8 cellular contexts compared by ENCODE assay signal in the genomic region with DNA sequence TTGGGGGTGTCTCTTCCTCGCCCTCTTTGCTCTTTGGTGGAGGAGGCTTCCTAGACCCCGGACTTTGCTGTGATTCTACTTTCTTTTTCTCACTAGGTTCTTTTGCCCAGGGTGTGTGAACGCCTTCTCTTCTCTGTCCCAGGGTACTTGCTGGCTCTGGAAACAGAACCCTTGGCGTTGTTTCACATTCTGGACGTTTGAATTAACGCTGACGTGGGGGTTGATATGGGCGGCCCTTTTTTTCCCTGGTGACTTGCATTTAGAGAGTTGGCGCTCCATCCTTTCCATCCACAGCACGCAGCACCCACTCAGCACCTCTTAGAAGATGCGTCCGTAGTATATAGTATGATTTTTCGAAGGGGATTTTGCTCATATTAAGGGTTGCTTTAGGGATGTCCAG. TPM values are rescaled to one million over a fixed set of nuclear protein-coding genes. Genes with fewer than 3 reads are reported as not detected.
DNase-seq lines count a peak whose midpoint lies in the region; ATAC-seq and TF ChIP-seq lines count a peak whose summit lies in the region.
"Not testable (repeated sequence)": the region's sequence is repeated elsewhere in the genome, so short reads cannot be mapped to it uniquely, and the experiment has no call there.

No MANE protein-coding gene starts in this region.

- not testable (repeated sequence) for H3K9me3 Mint-ChIP-seq in T-helper 1 cell treated with Interleukin-12 subunit alpha and Interleukin-12 subunit beta and Interleukin-4 antibody, amounts not matched to agents 30 μg/mL and 1 μg/mL, for 36 hours; natural killer cell; stimulated activated naive CD8-positive, alpha-beta T cell treated with anti-CD3 and anti-CD28 coated beads, Interleukin-15, Interleukin-2, amounts not matched to agents 100 ng/mL and 50 ng/mL, for 24 hours

- peak overlapping the region; percentile 73 to 96 (median 92) for H3K27ac ChIP-seq in BLaER1 treated with 17β-estradiol and CSF1 and Interleukin-3, amounts not matched to agents 10 nM and 100 nM
- not testable (repeated sequence) for H3K27ac ChIP-seq in HUES6 (ENCODE audit: low read depth, low read length); iPS-20b (ENCODE audit: low read length)
- peak overlapping the region; percentile 54 to 69 for H3K27ac ChIP-seq in ascending aorta

- peaks cover 24% of the 10 kb centered on the region for H3K4me1 Mint-ChIP-seq in T-helper 1 cell treated with Interleukin-12 subunit alpha and Interleukin-12 subunit beta and Interleukin-4 antibody, amounts not matched to agents 30 μg/mL and 1 μg/mL, for 36 hours (ENCODE audit: low read depth)
- H3K4me1 Mint-ChIP-seq in natural killer cell, result peaks cover 20 to 24% of the 10 kb centered on the region in 2 donors
- H3K4me1 Mint-ChIP-seq in stimulated activated naive CD8-positive, alpha-beta T cell treated with anti-CD3 and anti-CD28 coated beads, Interleukin-15, Interleukin-2, amounts not matched to agents 100 ng/mL and 50 ng/mL, for 24 hours (ENCODE audit: low read depth), result peaks cover 52% of the 10 kb centered on the region

- not testable (repeated sequence) for H3K27me3 ChIP-seq in BLaER1 treated with 17β-estradiol and CSF1 and Interleukin-3, amounts not matched to agents 10 nM and 100 nM; HUES6 (ENCODE audit: control insufficient read depth, insufficient read depth, low read length); ascending aorta; iPS-20b (ENCODE audit: insufficient read depth, low read length)

- H3K27ac Mint-ChIP-seq in T-helper 1 cell treated with Interleukin-12 subunit alpha and Interleukin-12 subunit beta and Interleukin-4 antibody, amounts not matched to agents 30 μg/mL and 1 μg/mL, for 36 hours, result peak overlapping the region; percentile 84
- H3K27ac Mint-ChIP-seq in natural killer cell, result peak overlapping the region; percentile 96
- H3K27ac Mint-ChIP-seq in stimulated activated naive CD8-positive, alpha-beta T cell treated with anti-CD3 and anti-CD28 coated beads, Interleukin-15, Interleukin-2, amounts not matched to agents 100 ng/mL and 50 ng/mL, for 24 hours, result peak overlapping the region; percentile 84

- peak in 1 of 3 donors; percentile 6 for ATAC-seq in natural killer cell

- TF ChIP-seq CTCF in ascending aorta (IDR thresholded peaks at IDR 0.05); natural killer cell (IDR thresholded peaks at IDR 0.05): not testable (repeated sequence)

- not testable (repeated sequence) for H3K36me3 Mint-ChIP-seq in T-helper 1 cell treated with Interleukin-12 subunit alpha and Interleukin-12 subunit beta and Interleukin-4 antibody, amounts not matched to agents 30 μg/mL and 1 μg/mL, for 36 hours (ENCODE audit: low read depth); natural killer cell; stimulated activated naive CD8-positive, alpha-beta T cell treated with anti-CD3 and anti-CD28 coated beads, Interleukin-15, Interleukin-2, amounts not matched to agents 100 ng/mL and 50 ng/mL, for 24 hours (ENCODE audit: low read depth)

- peak overlapping the region; percentile 89 to 100 (median 98) for H3K4me3 ChIP-seq in BLaER1 treated with 17β-estradiol and CSF1 and Interleukin-3, amounts not matched to agents 10 nM and 100 nM
- peak overlapping the region; percentile 85 for H3K4me3 ChIP-seq in HUES6 (ENCODE audit: low read depth, low read length)
- peak overlapping the region; percentile 89 to 93 for H3K4me3 ChIP-seq in ascending aorta
- peak overlapping the region; percentile 98 for H3K4me3 ChIP-seq in iPS-20b (ENCODE audit: low read length)

- not testable (repeated sequence) for DNase-seq in ascending aorta (ENCODE audit: low spot score in 2 of 2); natural killer cell
- peak; percentile 8 for DNase-seq in epidermal melanocyte (ENCODE audit: insufficient read length, low spot score)

- H3K9me3 ChIP-seq in BLaER1 treated with 17β-estradiol and CSF1 and Interleukin-3, amounts not matched to agents 10 nM and 100 nM (replicated peaks in 1 of 11); HUES6 (ENCODE audit: control insufficient read depth, insufficient read depth, low read depth, low read length); ascending aorta; iPS-20b (ENCODE audit: insufficient read depth, low read depth, low read length): not testable (repeated sequence)

- peak overlapping the region; percentile 92 to 99 (median 96) for H3K9ac ChIP-seq in BLaER1 treated with 17β-estradiol and CSF1 and Interleukin-3, amounts not matched to agents 10 nM and 100 nM
- H3K9ac ChIP-seq in HUES6 (ENCODE audit: low read length) (peak overlapping the region; percentile 92), iPS-20b (ENCODE audit: low read depth, low read length) (peak overlapping the region; percentile 97)

- H3K4me2 ChIP-seq in BLaER1 treated with 17β-estradiol and CSF1 and Interleukin-3, amounts not matched to agents 10 nM and 100 nM, result peak overlapping the region; percentile 68 to 97 (median 88)

- peaks cover 14 to 34% (median 19%) of the 10 kb centered on the region in 11 experiments for H4K20me1 ChIP-seq in BLaER1 treated with 17β-estradiol and CSF1 and Interleukin-3, amounts not matched to agents 10 nM and 100 nM

- not testable (repeated sequence) for H3K36me3 ChIP-seq in BLaER1 treated with 17β-estradiol and CSF1 and Interleukin-3, amounts not matched to agents 10 nM and 100 nM; HUES6 (ENCODE audit: control insufficient read depth, insufficient read depth, low read length); ascending aorta; iPS-20b (ENCODE audit: insufficient read depth, low read depth, low read length)

- not testable (repeated sequence) for H3K27me3 Mint-ChIP-seq in T-helper 1 cell treated with Interleukin-12 subunit alpha and Interleukin-12 subunit beta and Interleukin-4 antibody, amounts not matched to agents 30 μg/mL and 1 μg/mL, for 36 hours (ENCODE audit: low read depth); natural killer cell (ENCODE audit: low read depth in 2 of 2); stimulated activated naive CD8-positive, alpha-beta T cell treated with anti-CD3 and anti-CD28 coated beads, Interleukin-15, Interleukin-2, amounts not matched to agents 100 ng/mL and 50 ng/mL, for 24 hours

- peaks cover 54 to 75% (median 65%) of the 10 kb centered on the region in 10 experiments for H3K4me1 ChIP-seq in BLaER1 treated with 17β-estradiol and CSF1 and Interleukin-3, amounts not matched to agents 10 nM and 100 nM
- H3K4me1 ChIP-seq in HUES6 (ENCODE audit: control insufficient read depth, insufficient read depth, low read length); iPS-20b (ENCODE audit: insufficient read depth, low read length): not testable (repeated sequence)
- peaks cover 7 to 21% of the 10 kb centered on the region in 2 donors for H3K4me1 ChIP-seq in ascending aorta

- H3K4me3 Mint-ChIP-seq in T-helper 1 cell treated with Interleukin-12 subunit alpha and Interleukin-12 subunit beta and Interleukin-4 antibody, amounts not matched to agents 30 μg/mL and 1 μg/mL, for 36 hours, result peak overlapping the region; percentile 89
- H3K4me3 Mint-ChIP-seq in natural killer cell, result peak overlapping the region; percentile 87
- H3K4me3 Mint-ChIP-seq in stimulated activated naive CD8-positive, alpha-beta T cell treated with anti-CD3 and anti-CD28 coated beads, Interleukin-15, Interleukin-2, amounts not matched to agents 100 ng/mL and 50 ng/mL, for 24 hours, result peak overlapping the region; percentile 99

- intact Hi-C loops in ascending aorta (cut with DNase I), result loop anchor here (2.0 kb wide), 1 partner anchor 38 kb away; a partner anchor contains a TSS
- intact Hi-C loops in natural killer cell (cut with micrococcal nuclease), result loop anchor here (5.0 kb wide), 1 partner anchor 39 kb away; a partner anchor contains a TSS

RNA-seq across cellular contexts. Expression of a gene that starts 0.7 kb away (rescaled TPM):
- total RNA-seq in ascending aorta, result 10.5 TPM
- 10 to 100 TPM; 34.2 to 37.9 (median 36.5) TPM for total RNA-seq in natural killer cell

RNA-seq across cellular contexts. Expression of a gene that starts 37.0 kb away (rescaled TPM):
- total RNA-seq in ascending aorta (not detected), natural killer cell (1 to 10 TPM in 2 of 3 donors, under 1 TPM in 1; 0.42 to 1.3 (median 1.2) TPM)
